Comparison of ENCODE assay signal across 9 cellular contexts in genomic region chr19:3073159-3073563, GRCh38. TPM values are rescaled to one million over a fixed set of nuclear protein-coding genes. Genes with fewer than 3 reads are reported as not detected.
A peak's percentile ranks its signal among the peaks of the same experiment; 100 is the strongest.
DNase-seq lines count a peak whose midpoint lies in the region; ATAC-seq, FAIRE-seq and TF ChIP-seq lines count a peak whose summit lies in the region.
"Had no signal": no experiment of that assay in that cellular context is flagged by ENCODE, and none has a peak within 500 bp of the region (broad histone marks: within the 10 kb centered on the region; RNA-seq: fewer than 3 reads in every experiment).

No MANE protein-coding gene starts in this region.

- no peak overlapping the region for H2BK15ac ChIP-seq in mesenchymal stem cell (ENCODE audit: low read depth, poor library complexity, severe bottlenecking)

- POLR2A ChIA-PET in K562 (lab: Yijun Ruan, JAX): interaction anchor here (0.6 to 1.4 kb wide), 5 partner anchors 20 to 180 kb away, joined by 3 to 5 read pairs (median 3); no protein-coding TSS in a partner anchor

- H3K9ac ChIP-seq in K562 (ENCODE audit: insufficient read depth in 1 of 2, low read depth in 2 of 2, low read length in 2 of 2): no peak overlapping the region; a peak in 1 of 4 replicates
- H3K9ac ChIP-seq in mesenchymal stem cell (ENCODE audit: low read length): no peak overlapping the region

- H3K9me3 ChIP-seq in K562 (replicated peaks; ENCODE audit: control insufficient read depth, insufficient read depth, low read depth, low read length): 0 out of 2 replicates have a peak, but pooled peaks cover 2% of the 10 kb centered on the region
- H3K9me3 ChIP-seq in mesenchymal stem cell (ENCODE audit: control insufficient read depth, low read length): no peaks in the 10 kb centered on the region
- H3K9me3 ChIP-seq in ascending aorta: no peaks in the 10 kb centered on the region

- H2BK12ac ChIP-seq in mesenchymal stem cell (ENCODE audit: low read length in 2 of 2): no peak overlapping the region

- 0 out of 2 replicates have a peak, but pooled peaks have one; percentile 21 for TF ChIP-seq POLR2A in K562 (conservative IDR thresholded peaks at IDR 0.05)

- H3K4me2 ChIP-seq in K562 (ENCODE audit: insufficient read depth, low read length): peak overlapping the region; percentile 47
- H3K4me2 ChIP-seq in mesenchymal stem cell (ENCODE audit: low read length, poor library complexity, severe bottlenecking): no peak overlapping the region

- DNase-seq in ELF-1 (ENCODE audit: low read depth, low spot score): peak; percentile 52
- peak; percentile 86 for DNase-seq in NCI-H2029 (lab: John Stamatoyannopoulos, UW)
- DNase-seq in K562 (ENCODE audit: extremely low read depth in 1 of 4, low spot score in 3 of 4): peak; percentile 87 to 94 (median 90)
- peak; percentile 91 for DNase-seq in mesenchymal stem cell
- no peak for DNase-seq in ascending aorta (ENCODE audit: low spot score in 2 of 2)
- no peak for DNase-seq in SKM-1 (lab: John Stamatoyannopoulos, UW; ENCODE audit: unreplicated experiment)
- DNase-seq: activated naive CD8-positive, alpha-beta T cell treated with anti-CD3 and anti-CD28 coated beads for 36 hours had no signal

- peak overlapping the region; percentile 66 for H2AFZ ChIP-seq in K562 (ENCODE audit: low read depth, low read length)
- H2AFZ ChIP-seq in mesenchymal stem cell (ENCODE audit: low read depth, low read length): no peak overlapping the region

- H4K91ac ChIP-seq in mesenchymal stem cell (ENCODE audit: low read length): no peak overlapping the region

- no peak; the same call in 1 of the 2 replicates for TF ChIP-seq EP300 in K562 (IDR thresholded peaks at IDR 0.05; ENCODE audit: low read length)

- no peak for TF ChIP-seq RAD21 in K562 (CRISPR knock-in tag; conservative IDR thresholded peaks at IDR 0.05 in 1 of 2, IDR thresholded peaks at IDR 0.05 in 1 of 2)

- H3K9me1 ChIP-seq in K562 (ENCODE audit: control insufficient read depth, insufficient read depth, low read length): no peaks in the 10 kb centered on the region

- no peaks in the 10 kb centered on the region for H4K20me1 ChIP-seq in K562 (replicated peaks; ENCODE audit: control insufficient read depth, insufficient read depth, low read length)

- no peak overlapping the region for H3K4me3 ChIP-seq in K562
- H3K4me3 ChIP-seq in mesenchymal stem cell (ENCODE audit: insufficient read depth in 1 of 2, low read depth in 1 of 2, low read length in 2 of 2): no peak overlapping the region
- no peak overlapping the region for H3K4me3 ChIP-seq in ascending aorta

- CTCF ChIA-PET in K562 (lab: Yijun Ruan, JAX; ENCODE audit: low intra/inter-chr PET ratio): interaction anchor here (1.1 to 1.4 kb wide), 2 partner anchors 112 to 117 kb away, joined by 4 to 6 read pairs; no protein-coding TSS in a partner anchor

- H3K27ac ChIP-seq in K562 (ENCODE audit: extremely low read depth, low read depth, low read length) (peak overlapping the region; percentile 4; the same call in 1 of the 3 replicates), mesenchymal stem cell (ENCODE audit: low read length, poor library complexity, severe bottlenecking) (no peak overlapping the region), ascending aorta (no peak overlapping the region)

- no peak overlapping the region for H3K14ac ChIP-seq in mesenchymal stem cell (ENCODE audit: low read length in 2 of 2)

- H4K8ac ChIP-seq in mesenchymal stem cell (ENCODE audit: low read length): no peak overlapping the region

- intact Hi-C loops in K562 (cut with micrococcal nuclease): loop anchor here (5.0 kb wide), 1 partner anchor 36 kb away; no protein-coding TSS in a partner anchor
- intact Hi-C loops in ascending aorta (cut with DNase I): no loop called here

- no peak overlapping the region for H3K4ac ChIP-seq in mesenchymal stem cell (ENCODE audit: low read depth in 1 of 2, low read length in 2 of 2)

- H3K79me2 ChIP-seq in K562 (ENCODE audit: control insufficient read depth, insufficient read depth, low read length): no peaks in the 10 kb centered on the region

- ATAC-seq in K562 (peak; percentile 94), GM21717 (IDR thresholded peaks at IDR 0.05; ENCODE audit: unreplicated experiment) (no peak), HG03460 (IDR thresholded peaks at IDR 0.05; ENCODE audit: unreplicated experiment) (no peak)

- no peak overlapping the region for H3K18ac ChIP-seq in mesenchymal stem cell (ENCODE audit: low read depth in 1 of 2, low read length in 2 of 2)

- H2BK5ac ChIP-seq in mesenchymal stem cell (ENCODE audit: low read depth, low read length, poor library complexity, severe bottlenecking): no peak overlapping the region

- no TSS peak for BruUV-seq in K562 (replicated peaks; lab: Mats Ljungman, UMichigan)

- in situ Hi-C loops in K562 (cut with MboI): no loop called here

- H2AK5ac ChIP-seq in mesenchymal stem cell (ENCODE audit: low read length, severe bottlenecking): no peak overlapping the region

- no peaks in the 10 kb centered on the region for H3K27me3 ChIP-seq in K562 (ENCODE audit: control insufficient read depth in 2 of 2, insufficient read depth in 2 of 2, low read length in 2 of 2)
- H3K27me3 ChIP-seq in mesenchymal stem cell (ENCODE audit: control insufficient read depth in 1 of 2, insufficient read depth in 1 of 2, low read length in 2 of 2): peaks cover 0 to 5% of the 10 kb centered on the region in 2 experiments
- H3K27me3 ChIP-seq in ascending aorta: no peaks in the 10 kb centered on the region

- FAIRE-seq in K562 (lab: Jason Lieb, UNC): peak; percentile 99

- H3K23ac ChIP-seq in mesenchymal stem cell (ENCODE audit: low read length in 2 of 2): no peak overlapping the region

- WGBS in K562 (ENCODE audit: insufficient coverage, low coverage, missing lambda C conversion rate): 8% methylated on average over 3 of the region's 3 CpGs
- 53% methylated on average over 3 of the region's 3 CpGs for WGBS in mesenchymal stem cell

- no peaks in the 10 kb centered on the region for H3K36me3 ChIP-seq in K562 (ENCODE audit: control insufficient read depth, insufficient read depth, low read length)
- H3K36me3 ChIP-seq in mesenchymal stem cell (ENCODE audit: control insufficient read depth in 1 of 2, insufficient read depth in 2 of 2, low read depth in 1 of 2, low read length in 2 of 2): no peaks in the 10 kb centered on the region
- H3K36me3 ChIP-seq in ascending aorta: no peaks in the 10 kb centered on the region

- peaks cover 12 to 23% of the 10 kb centered on the region in 2 experiments; a peak in 4 of 5 replicates for H3K4me1 ChIP-seq in K562 (replicated peaks in 1 of 2; ENCODE audit: control insufficient read depth in 2 of 2, insufficient read depth in 2 of 2, low read length in 2 of 2)
- peaks cover 10% of the 10 kb centered on the region for H3K4me1 ChIP-seq in mesenchymal stem cell (ENCODE audit: control insufficient read depth, insufficient read depth, low read depth, low read length)
- H3K4me1 ChIP-seq in ascending aorta: peaks cover 0 to 7% of the 10 kb centered on the region in 2 donors

- H2BK120ac ChIP-seq in mesenchymal stem cell (ENCODE audit: low read depth, low read length): no peak overlapping the region

- H3K79me1 ChIP-seq in mesenchymal stem cell (replicated peaks; ENCODE audit: low read length, poor library complexity, severe bottlenecking): no peaks in the 10 kb centered on the region

- TF ChIP-seq CTCF in K562 (IDR thresholded peaks at IDR 0.05 in 2 of 3, conservative IDR thresholded peaks at IDR 0.05 in 1 of 3; ENCODE audit: insufficient read depth in 2 of 3, low read depth in 1 of 3, low read length in 3 of 3): no peak
- no peak for TF ChIP-seq CTCF in ascending aorta (IDR thresholded peaks at IDR 0.05)

RNA-seq across cellular contexts. Expression of gene TLE5, which starts 10.9 kb away (rescaled TPM):
- 147 and 335 TPM in 2 replicates for total RNA-seq in K562 (2011; cell fraction: chromatin; rRNA removed; ENCODE audit: low replicate concordance)
- total RNA-seq in K562 (2011; cell fraction: nucleolus; rRNA removed): 259 and 282 TPM in 2 replicates
- 209 and 242 TPM in 2 replicates for total RNA-seq in K562 (2011; cell fraction: nucleoplasm; rRNA removed)
- total RNA-seq in K562 (2014; rRNA removed): 264 and 355 TPM in 2 replicates
- total RNA-seq in K562 (2014; rRNA removed; fragmentation: Illumina TruSeq; extraction: Trizol): 75.8 and 89.1 TPM in 2 replicates
- 172 and 178 TPM in 2 replicates for total RNA-seq in K562 (2015; rRNA removed; fragmentation: Illumina TruSeq; extraction: Trizol)
- total RNA-seq in K562 (2021): 347 and 360 TPM in 2 replicates
- polyA plus RNA-seq in K562 (2011; rRNA removed): 280 and 366 TPM in 2 replicates
- polyA plus RNA-seq in K562 (2011; cell fraction: cytosol; rRNA removed): 357 and 770 TPM in 2 replicates
- 343 and 561 TPM in 2 replicates for polyA plus RNA-seq in K562 (2011; cell fraction: nucleus; rRNA removed)
- polyA plus RNA-seq in K562 (2012): 396 and 430 TPM in 2 replicates
- polyA plus RNA-seq in K562 (2014; fragmentation: Illumina TruSeq; extraction: Trizol): 235 and 381 TPM in 2 replicates
- polyA plus RNA-seq in K562 (2014; fragmentation: Nextera tagmentation; extraction: Ambion mirVana): 1 to 10 TPM; 2.0 to 6.2 TPM
- polyA plus RNA-seq in K562 (2014; rRNA removed): 316 and 334 TPM in 2 replicates
- 222 and 305 TPM in 2 replicates for polyA minus RNA-seq in K562 (2011; rRNA and poly(A)+ RNA removed)
- polyA minus RNA-seq in K562 (2011; cell fraction: cytosol; rRNA and poly(A)+ RNA removed): 290 and 401 TPM in 2 replicates
- 64.5 and 71.5 TPM in 2 replicates for polyA minus RNA-seq in K562 (2011; cell fraction: nucleus; rRNA and poly(A)+ RNA removed)
- 329 TPM for polyA plus RNA-seq in mesenchymal stem cell (2013, experiment 1 of 2)
- 321 TPM for polyA plus RNA-seq in mesenchymal stem cell (2013, experiment 2 of 2)
- total RNA-seq in ascending aorta: 559 TPM

RNA-seq across cellular contexts. Expression of gene GNA11, which starts 21.0 kb away (rescaled TPM):
- 18.8 and 42.3 TPM in 2 replicates for total RNA-seq in K562 (2011; cell fraction: chromatin; rRNA removed; ENCODE audit: low replicate concordance)
- 20.7 and 22.8 TPM in 2 replicates for total RNA-seq in K562 (2011; cell fraction: nucleolus; rRNA removed)
- 12.6 and 17.6 TPM in 2 replicates for total RNA-seq in K562 (2011; cell fraction: nucleoplasm; rRNA removed)
- total RNA-seq in K562 (2014; rRNA removed): 14.5 and 19.3 TPM in 2 replicates
- 7.0 and 12.7 TPM in 2 replicates for total RNA-seq in K562 (2014; rRNA removed; fragmentation: Illumina TruSeq; extraction: Trizol)
- total RNA-seq in K562 (2015; rRNA removed; fragmentation: Illumina TruSeq; extraction: Trizol): 13.4 and 16.5 TPM in 2 replicates
- total RNA-seq in K562 (2021): 24.3 and 24.8 TPM in 2 replicates
- polyA plus RNA-seq in K562 (2011; rRNA removed): 3.6 and 9.7 TPM in 2 replicates
- 11.1 and 14.7 TPM in 2 replicates for polyA plus RNA-seq in K562 (2011; cell fraction: cytosol; rRNA removed)
- 18.1 and 22.6 TPM in 2 replicates for polyA plus RNA-seq in K562 (2011; cell fraction: nucleus; rRNA removed)
- 22.6 and 23.5 TPM in 2 replicates for polyA plus RNA-seq in K562 (2012)
- 23.5 and 24.5 TPM in 2 replicates for polyA plus RNA-seq in K562 (2014; fragmentation: Illumina TruSeq; extraction: Trizol)
- polyA plus RNA-seq in K562 (2014; fragmentation: Nextera tagmentation; extraction: Ambion mirVana): under 1 TPM; 0.18 to 0.21 TPM
- 16.6 and 18.2 TPM in 2 replicates for polyA plus RNA-seq in K562 (2014; rRNA removed)
- polyA minus RNA-seq in K562 (2011; rRNA and poly(A)+ RNA removed): 1.6 and 10.8 TPM in 2 replicates
- 10.8 and 11.5 TPM in 2 replicates for polyA minus RNA-seq in K562 (2011; cell fraction: cytosol; rRNA and poly(A)+ RNA removed)
- 4.6 and 5.7 TPM in 2 replicates for polyA minus RNA-seq in K562 (2011; cell fraction: nucleus; rRNA and poly(A)+ RNA removed)
- polyA plus RNA-seq in mesenchymal stem cell (2013, experiment 1 of 2): 49.8 TPM
- 49.0 TPM for polyA plus RNA-seq in mesenchymal stem cell (2013, experiment 2 of 2)
- 178 TPM for total RNA-seq in ascending aorta

RNA-seq across cellular contexts. Expression of gene TLE2, which starts 44.1 kb away (rescaled TPM):
- 30.9 and 72.5 TPM in 2 replicates for total RNA-seq in K562 (2011; cell fraction: chromatin; rRNA removed; ENCODE audit: low replicate concordance)
- total RNA-seq in K562 (2011; cell fraction: nucleolus; rRNA removed): 30.0 and 48.0 TPM in 2 replicates
- 19.1 and 21.2 TPM in 2 replicates for total RNA-seq in K562 (2011; cell fraction: nucleoplasm; rRNA removed)
- total RNA-seq in K562 (2014; rRNA removed) (5.5 and 6.4 TPM in 2 replicates), K562 (2014; rRNA removed; fragmentation: Illumina TruSeq; extraction: Trizol) (2.4 and 2.7 TPM in 2 replicates), K562 (2015; rRNA removed; fragmentation: Illumina TruSeq; extraction: Trizol) (4.4 and 4.5 TPM in 2 replicates), K562 (2021) (13.1 and 15.2 TPM in 2 replicates), ascending aorta (86.3 TPM)
- polyA plus RNA-seq in K562 (2011; rRNA removed) (10.7 and 12.0 TPM in 2 replicates), K562 (2014; fragmentation: Illumina TruSeq; extraction: Trizol) (6.2 and 8.8 TPM in 2 replicates), K562 (2014; fragmentation: Nextera tagmentation; extraction: Ambion mirVana) (under 1 TPM; 0.35 to 0.53 TPM), K562 (2014; rRNA removed) (10.5 and 10.6 TPM in 2 replicates)
- polyA plus RNA-seq in K562 (2011; cell fraction: cytosol; rRNA removed): 6.0 and 17.7 TPM in 2 replicates
- polyA plus RNA-seq in K562 (2011; cell fraction: nucleus; rRNA removed): 34.3 and 67.6 TPM in 2 replicates
- 25.8 and 36.0 TPM in 2 replicates for polyA plus RNA-seq in K562 (2012)
- polyA minus RNA-seq in K562 (2011; rRNA and poly(A)+ RNA removed): 2.9 and 8.1 TPM in 2 replicates
- polyA minus RNA-seq in K562 (2011; cell fraction: cytosol; rRNA and poly(A)+ RNA removed): 10.4 and 11.6 TPM in 2 replicates
- 6.6 and 9.0 TPM in 2 replicates for polyA minus RNA-seq in K562 (2011; cell fraction: nucleus; rRNA and poly(A)+ RNA removed)
- polyA plus RNA-seq in mesenchymal stem cell (2013, experiment 1 of 2): 9.5 TPM
- 8.7 TPM for polyA plus RNA-seq in mesenchymal stem cell (2013, experiment 2 of 2)

Comparison
In these comparisons a context has a peak if more than half of its experiments do, and no peak if none do; other contexts are left out.
1. DNase-seq: peak in ELF-1 (single experiment), NCI-H2029 (single experiment), K562 (4 of 4) and mesenchymal stem cell (single experiment); none in ascending aorta (0 of 2) and SKM-1 (single experiment).